8 cellular contexts compared by ENCODE assay signal in genomic region chr13:59680429-59681024, GRCh38.
A peak's percentile ranks its signal among the peaks of the same experiment; 100 is the strongest.
DNase-seq lines count a peak whose midpoint lies in the region; ATAC-seq and TF ChIP-seq lines count a peak whose summit lies in the region.

No MANE protein-coding gene starts in this region.

- peak; percentile 58 for ATAC-seq in GM21576 (IDR thresholded peaks at IDR 0.05; ENCODE audit: unreplicated experiment)
- no peak for ATAC-seq in thoracic aorta (ENCODE audit: insufficient number of reproducible peaks, low FRiP score, low read depth)
- no peak for ATAC-seq in GM21423 (IDR thresholded peaks at IDR 0.05; ENCODE audit: unreplicated experiment)

- intact Hi-C loops in esophagus squamous epithelium (cut with DNase I) = no loop called here

- H3K9me3 ChIP-seq in BE2C = no peaks in the 10 kb centered on the region
- no peaks in the 10 kb centered on the region for H3K9me3 ChIP-seq in esophagus squamous epithelium
- no peaks in the 10 kb centered on the region for H3K9me3 ChIP-seq in thoracic aorta

- H3K4me1 ChIP-seq in BE2C (peaks cover 26% of the 10 kb centered on the region), esophagus squamous epithelium (peaks cover 0 to 6% (median 0%) of the 10 kb centered on the region in 3 donors), thoracic aorta (ENCODE audit: control insufficient read depth in 1 of 2, low read depth in 2 of 2) (no peaks in the 10 kb centered on the region)

- H3K36me3 ChIP-seq in BE2C = no peaks in the 10 kb centered on the region
- H3K36me3 ChIP-seq in esophagus squamous epithelium = no peaks in the 10 kb centered on the region
- H3K36me3 ChIP-seq in thoracic aorta = no peaks in the 10 kb centered on the region

- no peak for TF ChIP-seq POLR2A in esophagus squamous epithelium (IDR thresholded peaks at IDR 0.05)

- no peak for DNase-seq in BE2C
- DNase-seq in NCI-H82 (lab: John Stamatoyannopoulos, UW) = peak; percentile 74
- DNase-seq in esophagus squamous epithelium (lab: John Stamatoyannopoulos, UW) = no peak
- DNase-seq in thoracic aorta (ENCODE audit: low spot score) = no peak
- no peak for DNase-seq in activated gamma-delta T cell (lab: John Stamatoyannopoulos, UW)
- DNase-seq in CD1c-positive myeloid dendritic cell (ENCODE audit: extremely low spot score) = no peak

- H3K27me3 ChIP-seq in BE2C (no peaks in the 10 kb centered on the region), esophagus squamous epithelium (no peaks in the 10 kb centered on the region), thoracic aorta (replicated peaks; ENCODE audit: insufficient read depth) (no peaks in the 10 kb centered on the region)

- H3K4me3 ChIP-seq in BE2C (ENCODE audit: low read depth, low read length) (no peak overlapping the region), esophagus squamous epithelium (no peak overlapping the region), thoracic aorta (no peak overlapping the region)

- WGBS in esophagus squamous epithelium, 2 donors = 68 to 72% methylated on average over 7 of the region's 7 CpGs

- TF ChIP-seq CTCF in BE2C (IDR thresholded peaks at IDR 0.05; ENCODE audit: low read depth, low read length) (peak; percentile 79), esophagus squamous epithelium (IDR thresholded peaks at IDR 0.05) (peak; percentile 13 to 56 (median 40)), thoracic aorta (IDR thresholded peaks at IDR 0.05) (peak; percentile 43)

- no peak overlapping the region for H3K27ac ChIP-seq in esophagus squamous epithelium
- no peak overlapping the region for H3K27ac ChIP-seq in thoracic aorta
